In the genomic region with DNA sequence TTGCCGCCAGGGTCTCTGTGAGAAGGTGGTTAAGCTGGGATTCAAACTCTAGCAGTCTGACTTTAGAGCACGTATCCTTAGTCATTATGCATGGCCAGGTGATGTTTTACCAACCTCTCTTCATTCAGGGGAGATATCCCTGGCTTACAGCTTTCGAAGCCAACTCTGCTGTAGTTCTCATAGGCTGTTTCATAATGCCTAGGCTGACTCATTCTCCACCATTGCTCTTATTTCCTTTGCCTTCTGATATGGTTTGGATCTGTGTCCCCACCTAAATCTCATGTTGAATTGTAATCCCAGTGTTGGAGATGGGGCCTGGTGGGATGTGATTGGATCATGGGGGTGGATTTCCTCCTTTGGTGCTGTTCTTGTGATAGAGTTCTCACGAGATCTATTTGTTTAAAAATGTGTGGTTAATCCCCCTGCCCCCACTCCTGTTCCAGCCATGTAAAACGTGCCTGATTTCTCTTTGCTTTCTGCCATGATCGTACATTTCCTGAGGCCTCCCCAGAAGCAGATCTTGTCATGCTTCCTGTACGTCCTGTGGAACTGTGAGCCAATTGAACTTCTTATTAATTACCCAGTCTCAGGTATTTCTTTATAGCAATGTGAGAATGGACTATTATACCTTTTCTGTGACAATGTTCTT, we compare ENCODE assay signal across 11 cellular contexts.
DNase-seq lines count a peak whose midpoint lies in the region; ATAC-seq and TF ChIP-seq lines count a peak whose summit lies in the region.
"Had no signal": no experiment of that assay in that cellular context is flagged by ENCODE, and none has a peak within 500 bp of the region (broad histone marks: within the 10 kb centered on the region; RNA-seq: fewer than 3 reads in every experiment).

No MANE protein-coding gene starts in this region.

- H3K4me2 ChIP-seq in DND-41 (ENCODE audit: insufficient read depth, low read length) = no peak overlapping the region

- peak overlapping the region; percentile 86 for H3K27ac ChIP-seq in DND-41 (ENCODE audit: low read length)
- H3K27ac ChIP-seq in HEK293 (ENCODE audit: extremely low read depth, low read depth, low read length) = no peak overlapping the region
- no peak overlapping the region for H3K27ac ChIP-seq in A673 (ENCODE audit: low read depth, low read length, poor library complexity, severe bottlenecking)

- WGBS in lower leg skin, 2 donors = 76 to 80% methylated on average over 7 of the region's 7 CpGs

- H3K9ac ChIP-seq in DND-41 (ENCODE audit: low read depth, low read length) = peak overlapping the region; percentile 4; the same call in 1 of the 2 replicates

- CTCF ChIA-PET in HEK293 (lab: Yijun Ruan, JAX) (interaction anchor here (0.6 kb wide), 2 partner anchors 642 to 1819 kb away, joined by 4 read pairs; no protein-coding TSS in a partner anchor), A673 (lab: Charles Lee) (no interaction called here)

- no peaks in the 10 kb centered on the region for H3K79me2 ChIP-seq in DND-41 (ENCODE audit: insufficient read depth, low read length)

- H3K36me3 ChIP-seq in DND-41 (ENCODE audit: insufficient read depth, low read length) = no peaks in the 10 kb centered on the region
- H3K36me3 ChIP-seq in HEK293 (ENCODE audit: control insufficient read depth in 2 of 2, insufficient read depth in 1 of 2, low read length in 2 of 2) = no peaks in the 10 kb centered on the region
- no peaks in the 10 kb centered on the region for H3K36me3 ChIP-seq in A673 (ENCODE audit: insufficient read depth, low read length, poor library complexity, severe bottlenecking)

- H3K9me3 ChIP-seq in DND-41 (ENCODE audit: insufficient read depth, low read length, severe bottlenecking) (no peaks in the 10 kb centered on the region), HEK293 (ENCODE audit: control insufficient read depth, insufficient read depth, low read depth, low read length) (no peaks in the 10 kb centered on the region), A673 (ENCODE audit: low read depth, low read length, poor library complexity, severe bottlenecking) (no peaks in the 10 kb centered on the region)

- intact Hi-C loops in lower leg skin (cut with DNase I; ENCODE audit: low total_unique reads) = no loop called here
- intact Hi-C loops in left cardiac atrium (cut with DNase I) = no loop called here
- intact Hi-C loops in A673 (cut with micrococcal nuclease; ENCODE audit: unreplicated experiment) = no loop called here

- DNase-seq in DND-41 (no peak), RPMI7951 (ENCODE audit: low read depth) (peak; percentile 28), foreskin fibroblast (peak; percentile 32 to 72), lower leg skin (ENCODE audit: low spot score in 2 of 2) (no peak), left cardiac atrium (no peak), C1 segment of cervical spinal cord (lab: John Stamatoyannopoulos, UW) (no peak), A673 (ENCODE audit: low spot score) (no peak)
- DNase-seq: activated CD4-positive, alpha-beta T cell treated with anti-CD3 and anti-CD28 coated beads for 4 hours; NCI-H1930; NK-92 treated with Interleukin-12 subunit alpha and Interleukin-12 subunit beta, amount 100 ng/mL, for 24 hours had no signal

- 0 out of 2 replicates have a peak overlapping the region, but pooled peaks have one; percentile 17 for H2AFZ ChIP-seq in DND-41 (ENCODE audit: low read depth, low read length)

- H4K20me1 ChIP-seq in DND-41 (ENCODE audit: insufficient read depth, low read length) = no peaks in the 10 kb centered on the region

- ATAC-seq in DND-41 (ENCODE audit: insufficient read depth, low read depth) (no peak), left cardiac atrium (no peak)

- TF ChIP-seq CTCF in DND-41 (IDR thresholded peaks at IDR 0.05; ENCODE audit: borderline replicate concordance, extremely low read depth, low read length, poor library complexity, severe bottlenecking) = no peak
- TF ChIP-seq CTCF in HEK293 (tag by site-specific recombination; IDR thresholded peaks at IDR 0.05) = no peak
- TF ChIP-seq CTCF in foreskin fibroblast (IDR thresholded peaks at IDR 0.05; ENCODE audit: low read depth, low read length) = no peak
- TF ChIP-seq CTCF in lower leg skin (IDR thresholded peaks at IDR 0.05) = no peak
- TF ChIP-seq CTCF in A673 (conservative IDR thresholded peaks at IDR 0.05; ENCODE audit: low read depth, low read length) = no peak

- peaks cover 50% of the 10 kb centered on the region for H3K4me1 ChIP-seq in DND-41 (ENCODE audit: insufficient read depth, low read length)
- H3K4me1 ChIP-seq in HEK293 (ENCODE audit: control insufficient read depth, insufficient read depth, low read length) = no peaks in the 10 kb centered on the region
- H3K4me1 ChIP-seq in A673 (ENCODE audit: insufficient read depth, low read length, poor library complexity, severe bottlenecking) = no peaks in the 10 kb centered on the region

- POLR2A ChIA-PET in HEK293 (lab: Yijun Ruan, JAX) = interaction anchor here (0.7 kb wide), 1 partner anchor 18 kb away, joined by 3 read pairs; no protein-coding TSS in a partner anchor
- POLR2A ChIA-PET in A673 (lab: Charles Lee; ENCODE audit: low non-redundant PET) = no interaction called here

- TF ChIP-seq POLR2A in lower leg skin (IDR thresholded peaks at IDR 0.05) = no peak

- H3K27me3 ChIP-seq in DND-41 (ENCODE audit: insufficient read depth, low read length, poor library complexity) = no peaks in the 10 kb centered on the region
- H3K27me3 ChIP-seq in A673 (replicated peaks; ENCODE audit: insufficient read depth, low read depth, low read length, poor library complexity) = no peaks in the 10 kb centered on the region

- BruUV-seq in A673 (replicated peaks; lab: Mats Ljungman, UMichigan) = no TSS peak

- H3K4me3 ChIP-seq in DND-41 (ENCODE audit: low read depth in 1 of 2, low read length in 2 of 2) = no peak overlapping the region
- H3K4me3 ChIP-seq in HEK293 (ENCODE audit: low read depth, low read length) = no peak overlapping the region
- H3K4me3 ChIP-seq in foreskin fibroblast (ENCODE audit: low read depth in 1 of 2, low read length in 2 of 2) = no peak overlapping the region
- H3K4me3 ChIP-seq in lower leg skin (ENCODE audit: low read depth, poor library complexity, severe bottlenecking) = no peak overlapping the region
- H3K4me3 ChIP-seq in A673 (ENCODE audit: low read depth, low read length, poor library complexity, severe bottlenecking) = no peak overlapping the region

TF ChIP-seq in HEK293, 187 proteins besides CTCF, POLR2A, EP300 and RAD21:
- TF ChIP-seq, protein P1, sequence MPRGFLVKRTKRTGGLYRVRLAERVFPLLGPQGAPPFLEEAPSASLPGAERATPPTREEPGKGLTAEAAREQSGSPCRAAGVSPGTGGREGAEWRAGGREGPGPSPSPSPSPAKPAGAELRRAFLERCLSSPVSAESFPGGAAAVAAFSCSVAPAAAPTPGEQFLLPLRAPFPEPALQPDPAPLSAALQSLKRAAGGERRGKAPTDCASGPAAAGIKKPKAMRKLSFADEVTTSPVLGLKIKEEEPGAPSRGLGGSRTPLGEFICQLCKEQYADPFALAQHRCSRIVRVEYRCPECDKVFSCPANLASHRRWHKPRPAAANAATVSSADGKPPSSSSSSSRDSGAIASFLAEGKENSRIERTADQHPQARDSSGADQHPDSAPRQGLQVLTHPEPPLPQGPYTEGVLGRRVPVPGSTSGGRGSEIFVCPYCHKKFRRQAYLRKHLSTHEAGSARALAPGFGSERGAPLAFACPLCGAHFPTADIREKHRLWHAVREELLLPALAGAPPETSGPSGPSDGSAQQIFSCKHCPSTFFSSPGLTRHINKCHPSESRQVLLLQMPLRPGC (tag by site-specific recombination; IDR thresholded peaks at IDR 0.05) = no peak
- TF ChIP-seq ZNF664 (tag by site-specific recombination; IDR thresholded peaks at IDR 0.05) = no peak
- no peak for TF ChIP-seq MYNN (tag by site-specific recombination; IDR thresholded peaks at IDR 0.05; ENCODE audit: borderline replicate concordance)
- peak; percentile 34 for TF ChIP-seq SETDB1 (IDR thresholded peaks at IDR 0.05; ENCODE audit: insufficient read length, low read length)
- TF ChIP-seq KLF7 (tag by site-specific recombination; IDR thresholded peaks at IDR 0.05; ENCODE audit: borderline replicate concordance) = no peak

Comparison
In these comparisons a context has a peak if more than half of its experiments do, and no peak if none do; other contexts are left out.
1. DNase-seq: peak in RPMI7951 (single experiment) and foreskin fibroblast (2 of 2); none in DND-41 (single experiment), lower leg skin (0 of 2), left cardiac atrium (single experiment), C1 segment of cervical spinal cord (0 of 14) and A673 (single experiment).